27 cellular contexts compared by ENCODE assay signal in the genomic region with DNA sequence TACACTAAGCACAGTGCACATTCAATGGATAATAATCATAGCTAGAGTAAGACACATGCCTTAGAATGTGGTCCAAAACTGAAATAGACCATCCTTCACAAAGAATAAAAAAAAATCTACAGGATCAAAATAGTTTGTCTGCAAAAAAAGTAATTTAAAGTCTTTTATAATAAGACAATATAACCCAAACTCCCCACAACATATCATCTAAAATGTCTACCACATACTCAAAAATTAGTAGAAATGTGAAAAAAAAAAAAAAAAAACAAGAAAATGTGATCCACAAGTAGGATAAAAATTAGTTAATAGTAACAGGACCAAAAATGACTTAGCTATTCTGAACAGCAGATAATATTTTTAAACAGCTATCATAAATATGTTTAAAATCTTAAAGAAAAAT.
"Had no signal": no experiment of that assay in that cellular context is flagged by ENCODE, and none has a peak within 500 bp of the region (broad histone marks: within the 10 kb centered on the region; RNA-seq: fewer than 3 reads in every experiment).

No MANE protein-coding gene starts in this region.

- H3K27ac ChIP-seq: brain microvascular endothelial cell, epithelial cell of prostate, gastrocnemius medialis, WERI-Rb-1 had no signal

- FAIRE-seq: astrocyte, bronchial epithelial cell had no signal

- H3K9me3 ChIP-seq: gastrocnemius medialis had no signal

- H3K4me3 ChIP-seq: gastrocnemius medialis had no signal

- H3K4me1 ChIP-seq: gastrocnemius medialis had no signal

- H3K36me3 ChIP-seq: brain microvascular endothelial cell, gastrocnemius medialis, WERI-Rb-1 had no signal

- H3K27me3 ChIP-seq: brain microvascular endothelial cell, gastrocnemius medialis had no signal

- DNase-seq: activated B cell treated with CpG ODN at 0.5 μM for 24 hours; activated CD4-positive, alpha-beta T cell treated with anti-CD3 and anti-CD28 coated beads for 48 hours; activated CD4-positive, alpha-beta T cell treated with anti-CD3 and anti-CD28 coated beads, Interleukin-2, amount 50 U/mL, for 1 hour; activated CD4-positive, alpha-beta T cell treated with anti-CD3 and anti-CD28 coated beads, Interleukin-2, amount 50 U/mL, for 48 hours; activated CD8-positive, alpha-beta memory T cell treated with anti-CD3 and anti-CD28 coated beads for 24 hours; activated CD8-positive, alpha-beta T cell treated with anti-CD3 and anti-CD28 coated beads for 36 hours; activated effector memory CD4-positive, alpha-beta T cell treated with Interleukin-2 at 50 U/mL for 16 hours; activated gamma-delta T cell treated with Interleukin-2 at 50 U/mL for 16 hours; activated naive CD4-positive, alpha-beta T cell treated with anti-CD3 and anti-CD28 coated beads, Interleukin-2, amount 50 U/mL, for 16 hours; activated naive CD4-positive, alpha-beta T cell treated with Interleukin-2 at 50 U/mL for 16 hours; activated T-cell treated with anti-CD3 and anti-CD28 coated beads, Interleukin-2, amount 50 U/mL, for 4 hours; amniotic stem cell; anterior cingulate cortex; brain microvascular endothelial cell; cortex of kidney; effector CD4-positive, alpha-beta T cell; effector memory CD8-positive, alpha-beta T cell; foreskin fibroblast; gastrocnemius medialis; glutamatergic neuron; T-helper 1 cell; T-helper 17 cell; T1000; WERI-Rb-1 had no signal
